Comparison of ENCODE assay signal across 8 cellular contexts in the genomic region with DNA sequence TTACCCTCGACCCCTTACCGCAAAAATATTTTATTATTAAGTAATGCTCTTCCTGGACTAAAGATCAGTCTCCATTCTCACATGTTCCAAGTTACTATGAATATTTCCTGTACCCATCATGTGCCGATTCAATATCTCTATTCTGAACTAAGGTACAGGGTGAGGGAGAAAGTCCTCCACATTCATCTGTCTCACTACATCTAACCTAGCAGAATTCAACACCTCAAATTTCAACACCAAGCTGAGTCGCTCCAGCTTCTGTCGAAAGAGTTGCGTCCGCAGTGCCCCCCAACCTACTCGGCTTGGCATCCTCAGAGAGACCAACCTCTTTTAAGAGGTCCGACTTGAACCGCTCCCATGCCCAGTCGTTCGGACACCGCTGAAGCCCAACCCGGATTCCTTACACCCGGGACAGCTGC. TPM values are rescaled to one million over a fixed set of nuclear protein-coding genes. Genes with fewer than 3 reads are reported as not detected.
DNase-seq lines count a peak whose midpoint lies in the region; ATAC-seq and TF ChIP-seq lines count a peak whose summit lies in the region.

No MANE protein-coding gene starts in this region.

- no peak for TF ChIP-seq POLR2A in HCT116 (IDR thresholded peaks at IDR 0.05; ENCODE audit: borderline replicate concordance, extremely low read depth, insufficient read depth, insufficient read length)

- H3K36me3 ChIP-seq in HCT116 (ENCODE audit: control insufficient read depth in 1 of 2, insufficient read depth in 2 of 2, low read length in 2 of 2), result no peaks in the 10 kb centered on the region
- H3K36me3 ChIP-seq in SJSA1, result peaks cover 10% of the 10 kb centered on the region

- BruUV-seq in HCT116 (replicated peaks; lab: Mats Ljungman, UMichigan), result no TSS peak

- TF ChIP-seq CTCF in HCT116 (IDR thresholded peaks at IDR 0.05 in 2 of 3, conservative IDR thresholded peaks at IDR 0.05 in 1 of 3; ENCODE audit: borderline replicate concordance in 1 of 3, insufficient read depth in 1 of 3, low read depth in 2 of 3, low read length in 2 of 3), result no peak
- no peak for TF ChIP-seq CTCF in epithelial cell of proximal tubule (conservative IDR thresholded peaks at IDR 0.05; ENCODE audit: low read depth, low read length)

- no peaks in the 10 kb centered on the region for H3K9me2 ChIP-seq in HCT116 (ENCODE audit: insufficient read depth)

- H3K9me3 ChIP-seq in HCT116 (ENCODE audit: control insufficient read depth in 1 of 2, insufficient read depth in 1 of 2, low read depth in 1 of 2, low read length in 2 of 2) (no peaks in the 10 kb centered on the region), SJSA1 (replicated peaks) (no peaks in the 10 kb centered on the region)

- peaks cover 73% of the 10 kb centered on the region for H3K79me2 ChIP-seq in HCT116 (ENCODE audit: insufficient read depth, low read length)

- H3K27ac Mint-ChIP-seq in naive B cell, result peak overlapping the region; percentile 63 to 96 (median 92)

- CTCF ChIA-PET in HCT116 (lab: Charles Lee), result no interaction called here

- ATAC-seq in HCT116, result peak; percentile 4; the same call in 1 of the 2 replicates
- no peak for ATAC-seq in naive B cell (ENCODE audit: low read depth in 2 of 2)
- ATAC-seq in GM21786 (IDR thresholded peaks at IDR 0.05; ENCODE audit: unreplicated experiment), result no peak
- no peak for ATAC-seq in HG02938 (IDR thresholded peaks at IDR 0.05; ENCODE audit: unreplicated experiment)

- no peak for DNase-seq in HCT116 (ENCODE audit: low read depth, low spot score)
- peak; percentile 43 to 46 for DNase-seq in SJSA1 (ENCODE audit: low read depth in 1 of 2, low spot score in 2 of 2)
- DNase-seq in epithelial cell of proximal tubule (ENCODE audit: low read depth), result no peak
- DNase-seq in naive B cell, result no peak
- DNase-seq in NCI-H69 (lab: John Stamatoyannopoulos, UW), result no peak

- H4K20me1 ChIP-seq in HCT116 (ENCODE audit: insufficient read depth), result peaks cover 3% of the 10 kb centered on the region; the same call in 1 of the 2 replicates

- POLR2A ChIA-PET in HCT116 (lab: Charles Lee), result no interaction called here

- RAD21 ChIA-PET in HCT116 (lab: Charles Lee; ENCODE audit: low non-redundant PET in 1 of 2, low total read pairs in 2 of 2, uncharacterized antibody in 2 of 2, unreplicated experiment in 2 of 2), result interaction anchor here in 1 of 2 experiments (1.0 kb wide), 1 partner anchor 37 kb away, joined by 3 read pairs; no protein-coding TSS in a partner anchor

- H3K27me3 ChIP-seq in HCT116 (ENCODE audit: insufficient read depth, low read length) (no peaks in the 10 kb centered on the region), SJSA1 (replicated peaks) (no peaks in the 10 kb centered on the region)

- H3K27me3 Mint-ChIP-seq in naive B cell, result no peaks in the 10 kb centered on the region

- TF ChIP-seq RAD21 in HCT116 (IDR thresholded peaks at IDR 0.05; ENCODE audit: low read depth), result no peak

- H3K27ac ChIP-seq in HCT116 (ENCODE audit: low read depth, low read length) (peak overlapping the region; percentile 63; the same call in 1 of the 2 replicates), SJSA1 (peak overlapping the region; percentile 49; the same call in 1 of the 2 replicates)

- H3K4me2 ChIP-seq in HCT116 (ENCODE audit: low read length), result peak overlapping the region; percentile 93

- H3K4me1 ChIP-seq in HCT116 (ENCODE audit: control insufficient read depth in 1 of 2, insufficient read depth in 2 of 2, low read length in 2 of 2) (peaks cover 7 to 18% of the 10 kb centered on the region in 2 experiments; a peak in 3 of 4 replicates), SJSA1 (replicated peaks) (peaks cover 20% of the 10 kb centered on the region)

- H3K4me3 ChIP-seq in GM08714 (ENCODE audit: low read length), result peak overlapping the region; percentile 90
- H3K4me3 ChIP-seq in HCT116 (replicated peaks in 1 of 2; ENCODE audit: low read depth in 1 of 2, low read length in 2 of 2), result peak overlapping the region; percentile 83 to 90
- H3K4me3 ChIP-seq in SJSA1, result peak overlapping the region; percentile 76
- peak overlapping the region; percentile 75 for H3K4me3 ChIP-seq in epithelial cell of proximal tubule (ENCODE audit: low read depth, low read length)

- intact Hi-C loops in HCT116 (cut with micrococcal nuclease), result loop anchor here (5.0 kb wide), 2 partner anchors 57 to 173 kb away; a partner anchor contains a TSS

- H3K4me1 Mint-ChIP-seq in naive B cell, result peaks cover 41 to 69% (median 63%) of the 10 kb centered on the region in 3 donors

- H3K9me3 Mint-ChIP-seq in naive B cell, result peaks cover 0 to 7% (median 0%) of the 10 kb centered on the region in 7 donors

- H3K4me3 Mint-ChIP-seq in naive B cell, result peak overlapping the region; percentile 93 to 98 (median 96)

- H2AFZ ChIP-seq in HCT116 (ENCODE audit: low read depth, low read length, poor library complexity, severe bottlenecking), result no peak overlapping the region

- H3K36me3 Mint-ChIP-seq in naive B cell, result peaks cover 0 to 11% of the 10 kb centered on the region in 2 donors

- H3K9ac ChIP-seq in HCT116 (ENCODE audit: low read length), result peak overlapping the region; percentile 79

TF ChIP-seq in HCT116, 20 proteins besides CTCF, POLR2A, EP300 and RAD21:
- TF ChIP-seq EZH2phosphoT487 (IDR thresholded peaks at IDR 0.05; ENCODE audit: borderline replicate concordance) (no peak), ZNF274 (IDR thresholded peaks at IDR 0.05; ENCODE audit: low read depth, low read length) (no peak), YY1 (IDR thresholded peaks at IDR 0.05; ENCODE audit: extremely low read depth, insufficient replicate concordance, low read depth, low read length) (no peak), POLR2AphosphoS5 (IDR thresholded peaks at IDR 0.05; ENCODE audit: low read depth, low read length) (no peak), EZH2 (IDR thresholded peaks at IDR 0.05) (no peak), JUND (IDR thresholded peaks at IDR 0.05) (no peak), SP1 (IDR thresholded peaks at IDR 0.05; ENCODE audit: low read depth) (no peak)
- TF ChIP-seq, protein P1, sequence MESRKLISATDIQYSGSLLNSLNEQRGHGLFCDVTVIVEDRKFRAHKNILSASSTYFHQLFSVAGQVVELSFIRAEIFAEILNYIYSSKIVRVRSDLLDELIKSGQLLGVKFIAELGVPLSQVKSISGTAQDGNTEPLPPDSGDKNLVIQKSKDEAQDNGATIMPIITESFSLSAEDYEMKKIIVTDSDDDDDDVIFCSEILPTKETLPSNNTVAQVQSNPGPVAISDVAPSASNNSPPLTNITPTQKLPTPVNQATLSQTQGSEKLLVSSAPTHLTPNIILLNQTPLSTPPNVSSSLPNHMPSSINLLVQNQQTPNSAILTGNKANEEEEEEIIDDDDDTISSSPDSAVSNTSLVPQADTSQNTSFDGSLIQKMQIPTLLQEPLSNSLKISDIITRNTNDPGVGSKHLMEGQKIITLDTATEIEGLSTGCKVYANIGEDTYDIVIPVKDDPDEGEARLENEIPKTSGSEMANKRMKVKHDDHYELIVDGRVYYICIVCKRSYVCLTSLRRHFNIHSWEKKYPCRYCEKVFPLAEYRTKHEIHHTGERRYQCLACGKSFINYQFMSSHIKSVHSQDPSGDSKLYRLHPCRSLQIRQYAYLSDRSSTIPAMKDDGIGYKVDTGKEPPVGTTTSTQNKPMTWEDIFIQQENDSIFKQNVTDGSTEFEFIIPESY (IDR thresholded peaks at IDR 0.05; ENCODE audit: extremely low read depth, insufficient replicate concordance, low read length), result no peak
- TF ChIP-seq, protein P2, sequence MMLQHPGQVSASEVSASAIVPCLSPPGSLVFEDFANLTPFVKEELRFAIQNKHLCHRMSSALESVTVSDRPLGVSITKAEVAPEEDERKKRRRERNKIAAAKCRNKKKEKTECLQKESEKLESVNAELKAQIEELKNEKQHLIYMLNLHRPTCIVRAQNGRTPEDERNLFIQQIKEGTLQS (IDR thresholded peaks at IDR 0.05), result no peak
- TF ChIP-seq, protein P3, sequence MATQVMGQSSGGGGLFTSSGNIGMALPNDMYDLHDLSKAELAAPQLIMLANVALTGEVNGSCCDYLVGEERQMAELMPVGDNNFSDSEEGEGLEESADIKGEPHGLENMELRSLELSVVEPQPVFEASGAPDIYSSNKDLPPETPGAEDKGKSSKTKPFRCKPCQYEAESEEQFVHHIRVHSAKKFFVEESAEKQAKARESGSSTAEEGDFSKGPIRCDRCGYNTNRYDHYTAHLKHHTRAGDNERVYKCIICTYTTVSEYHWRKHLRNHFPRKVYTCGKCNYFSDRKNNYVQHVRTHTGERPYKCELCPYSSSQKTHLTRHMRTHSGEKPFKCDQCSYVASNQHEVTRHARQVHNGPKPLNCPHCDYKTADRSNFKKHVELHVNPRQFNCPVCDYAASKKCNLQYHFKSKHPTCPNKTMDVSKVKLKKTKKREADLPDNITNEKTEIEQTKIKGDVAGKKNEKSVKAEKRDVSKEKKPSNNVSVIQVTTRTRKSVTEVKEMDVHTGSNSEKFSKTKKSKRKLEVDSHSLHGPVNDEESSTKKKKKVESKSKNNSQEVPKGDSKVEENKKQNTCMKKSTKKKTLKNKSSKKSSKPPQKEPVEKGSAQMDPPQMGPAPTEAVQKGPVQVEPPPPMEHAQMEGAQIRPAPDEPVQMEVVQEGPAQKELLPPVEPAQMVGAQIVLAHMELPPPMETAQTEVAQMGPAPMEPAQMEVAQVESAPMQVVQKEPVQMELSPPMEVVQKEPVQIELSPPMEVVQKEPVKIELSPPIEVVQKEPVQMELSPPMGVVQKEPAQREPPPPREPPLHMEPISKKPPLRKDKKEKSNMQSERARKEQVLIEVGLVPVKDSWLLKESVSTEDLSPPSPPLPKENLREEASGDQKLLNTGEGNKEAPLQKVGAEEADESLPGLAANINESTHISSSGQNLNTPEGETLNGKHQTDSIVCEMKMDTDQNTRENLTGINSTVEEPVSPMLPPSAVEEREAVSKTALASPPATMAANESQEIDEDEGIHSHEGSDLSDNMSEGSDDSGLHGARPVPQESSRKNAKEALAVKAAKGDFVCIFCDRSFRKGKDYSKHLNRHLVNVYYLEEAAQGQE (IDR thresholded peaks at IDR 0.05; ENCODE audit: low read depth), result no peak
- TF ChIP-seq, protein P4, sequence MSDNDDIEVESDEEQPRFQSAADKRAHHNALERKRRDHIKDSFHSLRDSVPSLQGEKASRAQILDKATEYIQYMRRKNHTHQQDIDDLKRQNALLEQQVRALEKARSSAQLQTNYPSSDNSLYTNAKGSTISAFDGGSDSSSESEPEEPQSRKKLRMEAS (IDR thresholded peaks at IDR 0.05), result no peak
TF ChIP-seq in HCT116: peak in this region for 0.

RNA-seq across cellular contexts. Expression of a gene that starts 1.0 kb away (rescaled TPM):
- total RNA-seq in HCT116 (2021; ENCODE audit: unreplicated experiment) (22.8 TPM), epithelial cell of proximal tubule (7.3 and 11.7 TPM in 2 replicates)
- polyA plus RNA-seq in HCT116 (2012), result 12.2 and 17.1 TPM in 2 replicates
- 16.1 and 16.7 TPM in 2 replicates for total RNA-seq in SJSA1 (2014; rRNA removed; shearing (Covaris generic))
- polyA plus RNA-seq in naive B cell (ENCODE audit: low read depth in 6 of 6), result 10 to 100 TPM; 16.6 to 27.3 (median 22.1) TPM

RNA-seq across cellular contexts. Expression of a gene that starts 1.3 kb away (rescaled TPM):
- 17.3 TPM for total RNA-seq in HCT116 (2021; ENCODE audit: unreplicated experiment)
- polyA plus RNA-seq in HCT116 (2012), result 2.5 and 4.0 TPM in 2 replicates
- total RNA-seq in SJSA1 (2014; rRNA removed; shearing (Covaris generic)), result 30.5 and 34.8 TPM in 2 replicates
- 14.0 and 25.7 TPM in 2 replicates for total RNA-seq in epithelial cell of proximal tubule
- polyA plus RNA-seq in naive B cell (ENCODE audit: low read depth in 6 of 6), result 10 to 100 TPM; 19.3 to 34.7 (median 27.1) TPM

Comparison
In these comparisons a context has a peak if more than half of its experiments do, and no peak if none do; other contexts are left out.
1. DNase-seq: peak in SJSA1 (2 of 2); none in HCT116 (single experiment), epithelial cell of proximal tubule (single experiment), naive B cell (single experiment) and NCI-H69 (single experiment).
2. Peak in every context shown above with its lines, with median percentiles within 50 percentile points of each other: H3K4me3 ChIP-seq.